19 cellular contexts compared by ENCODE assay signal in the genomic region with DNA sequence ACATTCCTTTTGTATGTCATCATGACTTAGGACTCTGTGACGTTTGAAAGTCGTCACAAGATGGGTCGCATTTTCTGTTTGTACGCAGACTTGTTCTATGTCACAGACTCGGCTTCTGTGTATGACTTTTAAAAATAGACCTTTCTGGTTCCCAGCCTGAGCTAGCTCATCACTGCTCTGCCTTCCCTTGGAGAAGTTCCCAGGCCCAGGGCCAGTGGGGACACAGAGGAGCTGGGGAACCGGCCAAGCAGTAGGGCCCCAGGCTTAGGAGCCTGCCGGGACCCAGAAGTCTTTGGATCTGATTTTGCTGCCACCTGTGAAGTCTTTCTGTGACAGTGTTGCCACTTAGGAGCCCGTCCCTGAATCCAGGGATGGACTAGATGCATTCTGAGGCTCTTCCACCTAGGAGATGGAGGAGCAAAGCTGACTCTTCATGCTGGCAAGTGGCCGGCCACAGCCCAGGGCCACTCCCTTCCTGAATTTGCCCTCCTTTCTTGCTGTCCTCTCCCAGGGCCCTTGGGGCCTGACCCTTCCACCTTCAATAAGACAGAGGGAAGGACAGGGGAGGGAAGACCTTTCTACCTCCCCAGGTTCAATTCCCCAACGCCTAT. TPM values are rescaled to one million over a fixed set of nuclear protein-coding genes. Genes with fewer than 3 reads are reported as not detected.
DNase-seq lines count a peak whose midpoint lies in the region; ATAC-seq and TF ChIP-seq lines count a peak whose summit lies in the region.
"Had no signal": no experiment of that assay in that cellular context is flagged by ENCODE, and none has a peak within 500 bp of the region (broad histone marks: within the 10 kb centered on the region; RNA-seq: fewer than 3 reads in every experiment).

No MANE protein-coding gene starts in this region.

- ATAC-seq in psoas muscle (peak; percentile 90 to 98 (median 94)), lower lobe of right lung (no peak)

- no peak for TF ChIP-seq POLR2A in thyroid gland (IDR thresholded peaks at IDR 0.05)

- TF ChIP-seq CTCF in coronary artery (IDR thresholded peaks at IDR 0.05), result no peak
- TF ChIP-seq CTCF in left ventricle myocardium inferior (IDR thresholded peaks at IDR 0.05; ENCODE audit: borderline replicate concordance), result no peak
- TF ChIP-seq CTCF in psoas muscle (IDR thresholded peaks at IDR 0.05), result no peak
- no peak for TF ChIP-seq CTCF in thyroid gland (IDR thresholded peaks at IDR 0.05)
- TF ChIP-seq CTCF in lower lobe of right lung (IDR thresholded peaks at IDR 0.05), result no peak

- no peak overlapping the region for H3K27ac ChIP-seq in coronary artery
- peak overlapping the region; percentile 92 for H3K27ac ChIP-seq in left ventricle myocardium inferior (replicated peaks)
- H3K27ac ChIP-seq in psoas muscle, result peak overlapping the region; percentile 57
- H3K27ac ChIP-seq in thyroid gland, result no peak overlapping the region
- no peak overlapping the region for H3K27ac ChIP-seq in lower lobe of right lung

- H3K4me3 ChIP-seq in coronary artery (no peak overlapping the region), left ventricle myocardium inferior (no peak overlapping the region), psoas muscle (no peak overlapping the region), thyroid gland (replicated peaks in 1 of 3) (no peak overlapping the region), lower lobe of right lung (no peak overlapping the region)
- H3K4me3 ChIP-seq: HAP-1, MG63 had no signal

- DNase-seq in G401 (ENCODE audit: low spot score), result peak; percentile 98
- DNase-seq in coronary artery (ENCODE audit: low spot score), result peak; percentile 46
- DNase-seq in left ventricle myocardium inferior, result peak; percentile 67
- DNase-seq in psoas muscle, result peak; percentile 43 to 89
- DNase-seq in stimulated activated naive CD4-positive, alpha-beta T cell (lab: John Stamatoyannopoulos, UW), result no peak
- no peak for DNase-seq in thyroid gland
- DNase-seq in DMS53 (lab: John Stamatoyannopoulos, UW), result no peak
- no peak for DNase-seq in lower lobe of right lung
- DNase-seq: GF-D8, Kasumi-1, MG63, NCI-H1092, NCI-H146, NCI-H2081 treated with DMSO at 0.1 percent for 48 hours, NCI-H510A treated with DMSO at 0.1 percent for 48 hours, NCI-H774, SIG-M5 had no signal

- 20 to 35% (median 22%) methylated on average over 10 of the region's 10 CpGs for WGBS in psoas muscle, 3 donors
- 71 to 78% methylated on average over 5 to 10 of the region's 10 CpGs for WGBS in thyroid gland, 2 donors

- H3K36me3 ChIP-seq in left ventricle myocardium inferior, result no peaks in the 10 kb centered on the region
- no peaks in the 10 kb centered on the region for H3K36me3 ChIP-seq in psoas muscle (ENCODE audit: insufficient read depth in 1 of 2, low read depth in 1 of 2)
- no peaks in the 10 kb centered on the region for H3K36me3 ChIP-seq in thyroid gland
- H3K36me3 ChIP-seq in lower lobe of right lung, result no peaks in the 10 kb centered on the region
- H3K36me3 ChIP-seq: HAP-1, MG63 had no signal

- H3K9me3 ChIP-seq in left ventricle myocardium inferior (replicated peaks) (no peaks in the 10 kb centered on the region), psoas muscle (no peaks in the 10 kb centered on the region), thyroid gland (no peaks in the 10 kb centered on the region), lower lobe of right lung (no peaks in the 10 kb centered on the region)
- H3K9me3 ChIP-seq: HAP-1, MG63 had no signal

- H3K27me3 ChIP-seq in left ventricle myocardium inferior (ENCODE audit: low read depth) (peaks cover 41% of the 10 kb centered on the region), psoas muscle (ENCODE audit: insufficient read depth in 3 of 3, low read length in 2 of 3) (no peaks in the 10 kb centered on the region), thyroid gland (no peaks in the 10 kb centered on the region), lower lobe of right lung (ENCODE audit: low read depth) (peaks cover 20% of the 10 kb centered on the region)

- H3K4me1 ChIP-seq in left ventricle myocardium inferior (peaks cover 28% of the 10 kb centered on the region), psoas muscle (peaks cover 13% of the 10 kb centered on the region), thyroid gland (no peaks in the 10 kb centered on the region), lower lobe of right lung (no peaks in the 10 kb centered on the region)
- H3K4me1 ChIP-seq: HAP-1 had no signal

- in situ Hi-C loops in G401 (cut with HindIII; ENCODE audit: low sequenced_read_pairs), result no loop called here

- intact Hi-C loops in left ventricle myocardium inferior (cut with micrococcal nuclease) (no loop called here), psoas muscle (cut with DNase I) (loop anchor here in 1 of 2 donors (10.0 kb wide), 1 partner anchor 226 kb away; no protein-coding TSS in a partner anchor), thyroid gland (cut with DNase I) (no loop called here), lower lobe of right lung (cut with DNase I) (no loop called here)

RNA-seq across cellular contexts. Expression of a gene that starts 18.1 kb away (rescaled TPM):
- total RNA-seq in G401 (2014; rRNA removed; shearing (Covaris generic)), result not detected in 2 replicates
- total RNA-seq in left ventricle myocardium inferior (25.5 TPM), psoas muscle (10 to 100 TPM; 12.9 to 96.2 (median 20.6) TPM), thyroid gland (1 to 10 TPM; 2.0 to 4.0 (median 2.6) TPM), lower lobe of right lung (not detected)
- polyA plus RNA-seq in psoas muscle, result 10 to 100 TPM in 2 of 3 donors, 1 to 10 TPM in 1; 3.2 to 63.4 (median 33.3) TPM
- total RNA-seq: OCI-LY7 had no signal

RNA-seq across cellular contexts. Expression of a gene that starts 52.2 kb away (rescaled TPM):
- 25.4 and 34.6 TPM in 2 replicates for total RNA-seq in G401 (2014; rRNA removed; shearing (Covaris generic))
- 26.3 TPM for total RNA-seq in left ventricle myocardium inferior
- 10 to 100 TPM; 18.8 to 52.4 (median 26.5) TPM for total RNA-seq in psoas muscle
- 10 to 100 TPM; 49.1 to 98.1 (median 80.5) TPM for polyA plus RNA-seq in psoas muscle
- 10 to 100 TPM; 14.6 to 29.7 (median 25.7) TPM for total RNA-seq in thyroid gland
- total RNA-seq in lower lobe of right lung, result 30.3 TPM

Comparison
In these comparisons a context has a peak if more than half of its experiments do, and no peak if none do; other contexts are left out.
1. DNase-seq: peak in G401 (single experiment), coronary artery (single experiment), left ventricle myocardium inferior (single experiment) and psoas muscle (2 of 2); none in stimulated activated naive CD4-positive, alpha-beta T cell (0 of 6), thyroid gland (0 of 2), DMS53 (single experiment) and lower lobe of right lung (single experiment).
2. H3K27ac ChIP-seq: peak in left ventricle myocardium inferior (single experiment) and psoas muscle (single experiment); none in coronary artery (0 of 2), thyroid gland (0 of 3) and lower lobe of right lung (single experiment).
3. ATAC-seq: peak in psoas muscle (4 of 4); none in lower lobe of right lung (0 of 2).